In genomic region chr1:181090653-181091126, GRCh38 we compare ENCODE assay signal across 8 cellular contexts. TPM values are rescaled to one million over a fixed set of nuclear protein-coding genes. Genes with fewer than 3 reads are reported as not detected.
DNase-seq lines count a peak whose midpoint lies in the region; ATAC-seq and TF ChIP-seq lines count a peak whose summit lies in the region.

No MANE protein-coding gene starts in this region.

- DNase-seq in OCI-M1 (lab: John Stamatoyannopoulos, UW) = peak; percentile 85
- DNase-seq in breast epithelium (ENCODE audit: low spot score in 2 of 2) = no peak
- peak in 1 of 3 donors; percentile 73 for DNase-seq in mucosa of descending colon
- no peak for DNase-seq in aorta
- no peak for DNase-seq in COLO829 (ENCODE audit: low spot score)
- DNase-seq in AML-193 (lab: John Stamatoyannopoulos, UW) = no peak

- TF ChIP-seq CTCF in GM12875 (IDR thresholded peaks at IDR 0.05; ENCODE audit: borderline replicate concordance, insufficient read depth, low read depth, low read length) (no peak), breast epithelium (IDR thresholded peaks at IDR 0.05) (no peak), mucosa of descending colon (IDR thresholded peaks at IDR 0.05) (no peak)

- intact Hi-C loops in breast epithelium (cut with DNase I; ENCODE audit: low total_unique reads) (no loop called here), mucosa of descending colon (cut with DNase I, micrococcal nuclease) (no loop called here), aorta (cut with DNase I) (loop anchor here in 1 of 2 donors (2.0 kb wide), 1 partner anchor 50 kb away; no protein-coding TSS in a partner anchor)

- H3K4me3 ChIP-seq in GM12875 (ENCODE audit: low read depth, low read length) (peak overlapping the region; percentile 73), breast epithelium (peak overlapping the region; percentile 85 to 87 (median 86)), mucosa of descending colon (peak overlapping the region; percentile 88), aorta (ENCODE audit: low read length in 2 of 2) (peak overlapping the region; percentile 63 to 99)

- H3K27ac ChIP-seq in breast epithelium (peak overlapping the region; percentile 92 to 96), aorta (ENCODE audit: low read depth in 1 of 2, low read length in 2 of 2) (no peak overlapping the region)

- H3K27me3 ChIP-seq in breast epithelium (no peaks in the 10 kb centered on the region), aorta (ENCODE audit: control insufficient read depth in 1 of 2, insufficient read depth in 2 of 2, low read length in 1 of 2) (no peaks in the 10 kb centered on the region)

- WGBS in aorta, 2 donors = 27 to 40% methylated on average over 9 of the region's 9 CpGs

- no peak for TF ChIP-seq POLR2A in breast epithelium (IDR thresholded peaks at IDR 0.05)

- H3K4me1 ChIP-seq in breast epithelium (peaks cover 0 to 14% of the 10 kb centered on the region in 2 donors), mucosa of descending colon (ENCODE audit: low read depth) (peaks cover 47% of the 10 kb centered on the region), aorta (ENCODE audit: control insufficient read depth in 1 of 2, insufficient read depth in 2 of 2, low read length in 2 of 2) (peaks cover 2 to 13% of the 10 kb centered on the region in 2 donors)

- H3K9me3 ChIP-seq in breast epithelium = no peaks in the 10 kb centered on the region
- no peaks in the 10 kb centered on the region for H3K9me3 ChIP-seq in mucosa of descending colon
- no peaks in the 10 kb centered on the region for H3K9me3 ChIP-seq in aorta (ENCODE audit: control insufficient read depth, low read length)

- no peaks in the 10 kb centered on the region for H3K36me3 ChIP-seq in breast epithelium
- H3K36me3 ChIP-seq in mucosa of descending colon (ENCODE audit: low read depth) = peaks cover 4% of the 10 kb centered on the region
- no peaks in the 10 kb centered on the region for H3K36me3 ChIP-seq in aorta (ENCODE audit: control insufficient read depth in 1 of 2, insufficient read depth in 2 of 2, low read length in 1 of 2)

- ATAC-seq in mucosa of descending colon (peak; percentile 39), aorta (ENCODE audit: low FRiP score) (no peak), HG02610 (IDR thresholded peaks at IDR 0.05; ENCODE audit: unreplicated experiment) (no peak)

RNA-seq across cellular contexts. Expression of gene IER5, which starts 2.2 kb away (rescaled TPM):
- total RNA-seq in breast epithelium = 10 to 100 TPM in 2 of 3 donors, 1 to 10 TPM in 1; 6.9 to 19.7 (median 18.1) TPM
- 10 to 100 TPM; 15.4 to 16.7 (median 16.4) TPM for total RNA-seq in mucosa of descending colon
- 10 to 100 TPM; 11.4 to 42.2 TPM for total RNA-seq in aorta
- polyA plus RNA-seq in aorta = 10 to 100 TPM in 1 of 2 donors, 1 to 10 TPM in 1; 7.4 to 11.5 TPM

RNA-seq across cellular contexts. Expression of gene MR1, which starts 56.9 kb away (rescaled TPM):
- 10 to 100 TPM; 12.8 to 23.4 (median 15.2) TPM for total RNA-seq in breast epithelium
- total RNA-seq in mucosa of descending colon = 10 to 100 TPM in 1 of 3 donors, 1 to 10 TPM in 2; 3.3 to 14.6 (median 7.4) TPM
- 10 to 100 TPM; 22.0 to 23.9 TPM for total RNA-seq in aorta
- polyA plus RNA-seq in aorta = 10 to 100 TPM in 1 of 2 donors, 1 to 10 TPM in 1; 3.8 to 14.8 TPM

Comparison
In these comparisons a context has a peak if more than half of its experiments do, and no peak if none do; other contexts are left out.
1. H3K27ac ChIP-seq: peak in breast epithelium (2 of 2); none in aorta (0 of 2).
2. Peak in every context shown above with its lines, with median percentiles within 50 percentile points of each other: H3K4me3 ChIP-seq.